Comparison of ENCODE assay signal across 9 cellular contexts in the genomic region with DNA sequence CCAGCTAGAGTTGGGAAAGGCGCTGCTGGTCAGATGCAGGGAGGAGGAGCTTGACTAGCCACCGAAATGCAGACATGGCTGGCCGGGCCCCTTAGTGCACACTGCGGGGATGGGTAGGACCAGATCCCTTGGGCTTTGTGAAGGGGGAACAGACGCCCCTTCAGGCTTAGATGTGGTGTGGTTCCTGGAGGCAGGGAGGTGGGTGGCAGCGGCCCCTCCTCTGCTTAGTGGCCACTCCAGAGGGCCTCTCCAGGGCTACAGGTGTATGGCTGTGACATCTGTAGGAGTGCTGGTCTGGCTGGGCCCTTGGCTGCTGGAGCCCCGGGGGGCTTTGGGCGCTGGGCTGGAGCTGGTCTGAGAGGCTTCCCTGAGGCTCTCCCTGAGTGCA. TPM values are rescaled to one million over a fixed set of nuclear protein-coding genes. Genes with fewer than 3 reads are reported as not detected.
DNase-seq lines count a peak whose midpoint lies in the region; ATAC-seq and TF ChIP-seq lines count a peak whose summit lies in the region.
"Had no signal": no experiment of that assay in that cellular context is flagged by ENCODE, and none has a peak within 500 bp of the region (broad histone marks: within the 10 kb centered on the region; RNA-seq: fewer than 3 reads in every experiment).

No MANE protein-coding gene starts in this region.

- peak overlapping the region; percentile 96 for H3K27ac Mint-ChIP-seq in activated naive CD4-positive, alpha-beta T cell treated with anti-CD3 and anti-CD28 coated beads, Interleukin-2, amount 10 ng/mL, durations not matched to agents 7 days and 5 days
- H3K27ac Mint-ChIP-seq in endodermal cell, result no peak overlapping the region

- H3K4me3 ChIP-seq in endodermal cell (ENCODE audit: low read length) (no peak overlapping the region), subcutaneous abdominal adipose tissue (ENCODE audit: low read depth in 1 of 5, low read length in 5 of 5) (no peak overlapping the region)
- H3K4me3 ChIP-seq: SJSA1 had no signal

- peaks cover 69% of the 10 kb centered on the region for H3K4me1 Mint-ChIP-seq in activated naive CD4-positive, alpha-beta T cell treated with anti-CD3 and anti-CD28 coated beads, Interleukin-2, amount 10 ng/mL, durations not matched to agents 7 days and 5 days
- H3K4me1 Mint-ChIP-seq in endodermal cell, result peaks cover 19% of the 10 kb centered on the region

- ATAC-seq in HG03135 (IDR thresholded peaks at IDR 0.05; ENCODE audit: unreplicated experiment), result no peak

- no peak for TF ChIP-seq CTCF in endodermal cell (conservative IDR thresholded peaks at IDR 0.05)

- DNase-seq in activated naive CD4-positive, alpha-beta T cell treated with anti-CD3 and anti-CD28 coated beads, Interleukin-2, amount 10 ng/mL, durations not matched to agents 7 days and 5 days, result no peak
- DNase-seq in activated naive CD4-positive, alpha-beta T cell (lab: John Stamatoyannopoulos, UW), result no peak
- DNase-seq in OCI-M1 (lab: John Stamatoyannopoulos, UW) (peak; percentile 61), endodermal cell (peak; percentile 63), islet precursor cell (no peak), 8988T (no peak)

- H3K9me3 Mint-ChIP-seq in activated naive CD4-positive, alpha-beta T cell treated with anti-CD3 and anti-CD28 coated beads, Interleukin-2, amount 10 ng/mL, durations not matched to agents 7 days and 5 days, result no peaks in the 10 kb centered on the region
- H3K9me3 Mint-ChIP-seq in endodermal cell, result no peaks in the 10 kb centered on the region

- peak overlapping the region; percentile 100 for H3K4me3 Mint-ChIP-seq in activated naive CD4-positive, alpha-beta T cell treated with anti-CD3 and anti-CD28 coated beads, Interleukin-2, amount 10 ng/mL, durations not matched to agents 7 days and 5 days
- H3K4me3 Mint-ChIP-seq in endodermal cell, result no peak overlapping the region

- H3K4me1 ChIP-seq in endodermal cell (ENCODE audit: control insufficient read depth, insufficient read depth, low read length) (peaks cover 3% of the 10 kb centered on the region), subcutaneous abdominal adipose tissue (ENCODE audit: control insufficient read depth in 5 of 5, insufficient read depth in 5 of 5, low read length in 5 of 5) (peaks cover 18 to 62% (median 60%) of the 10 kb centered on the region in 5 donors)

- H3K27me3 Mint-ChIP-seq in activated naive CD4-positive, alpha-beta T cell treated with anti-CD3 and anti-CD28 coated beads, Interleukin-2, amount 10 ng/mL, durations not matched to agents 7 days and 5 days, result no peaks in the 10 kb centered on the region
- H3K27me3 Mint-ChIP-seq in endodermal cell (ENCODE audit: insufficient read depth), result peaks cover 12% of the 10 kb centered on the region

- H3K9me3 ChIP-seq in endodermal cell (ENCODE audit: control insufficient read depth, low read length), result no peaks in the 10 kb centered on the region
- no peaks in the 10 kb centered on the region for H3K9me3 ChIP-seq in subcutaneous abdominal adipose tissue (ENCODE audit: control insufficient read depth in 5 of 5, low read length in 5 of 5)
- H3K9me3 ChIP-seq: SJSA1 had no signal

- H3K27ac ChIP-seq in endodermal cell (ENCODE audit: low read depth, low read length) (peak overlapping the region; percentile 21), subcutaneous abdominal adipose tissue (ENCODE audit: low read depth, low read length) (peak overlapping the region; percentile 5)
- H3K27ac ChIP-seq: SJSA1 had no signal

- CTCF ChIA-PET in activated naive CD4-positive, alpha-beta T cell treated with anti-CD3 and anti-CD28 coated beads, Interleukin-2, amount 10 ng/mL, durations not matched to agents 7 days and 5 days (lab: Charles Lee), result interaction anchor here (0.6 to 10.9 kb wide), 11 partner anchors 11 to 169 kb away, joined by 3 to 259 read pairs (median 4); partner anchors contain the start of genes BYSL and MED20

- H3K9ac ChIP-seq in endodermal cell (ENCODE audit: extremely low read depth, low read length, poor library complexity, severe bottlenecking) (no peak overlapping the region), subcutaneous abdominal adipose tissue (ENCODE audit: low read length in 5 of 5) (no peak overlapping the region)

- peaks cover 87% of the 10 kb centered on the region for H3K36me3 Mint-ChIP-seq in activated naive CD4-positive, alpha-beta T cell treated with anti-CD3 and anti-CD28 coated beads, Interleukin-2, amount 10 ng/mL, durations not matched to agents 7 days and 5 days
- peaks cover 34% of the 10 kb centered on the region for H3K36me3 Mint-ChIP-seq in endodermal cell (ENCODE audit: low read depth)

- 92 to 100% methylated on average over 1 to 8 of the region's 8 CpGs for WGBS in endodermal cell (ENCODE audit: insufficient coverage in 1 of 2, insufficient read length in 1 of 2), 2 experiments

- H3K27me3 ChIP-seq in endodermal cell (ENCODE audit: control insufficient read depth, insufficient read depth, low read length, poor library complexity, severe bottlenecking) (no peaks in the 10 kb centered on the region), subcutaneous abdominal adipose tissue (ENCODE audit: control insufficient read depth in 5 of 5, insufficient read depth in 4 of 5, low read length in 5 of 5) (no peaks in the 10 kb centered on the region)
- H3K27me3 ChIP-seq: SJSA1 had no signal

- peaks cover 56% of the 10 kb centered on the region for H3K36me3 ChIP-seq in endodermal cell (ENCODE audit: control insufficient read depth, insufficient read depth, low read length)
- H3K36me3 ChIP-seq in subcutaneous abdominal adipose tissue (ENCODE audit: control insufficient read depth in 5 of 5, insufficient read depth in 5 of 5, low read length in 5 of 5), result peaks cover 7 to 67% (median 49%) of the 10 kb centered on the region in 5 donors

RNA-seq across cellular contexts. Expression of gene CCND3, which starts 5.9 kb away (rescaled TPM):
- 10 to 100 TPM in 1 of 2 donors, 1 to 10 TPM in 1; 8.5 to 11.7 TPM for total RNA-seq in endodermal cell
- 16.0 TPM for polyA plus RNA-seq in endodermal cell (2013, experiment 1 of 2)
- 15.9 TPM for polyA plus RNA-seq in endodermal cell (2013, experiment 2 of 2)

RNA-seq across cellular contexts. Expression of gene BYSL, which starts 14.4 kb away (rescaled TPM):
- 10 to 100 TPM; 29.4 to 36.3 TPM for total RNA-seq in endodermal cell
- 35.8 TPM for polyA plus RNA-seq in endodermal cell (2013, experiment 1 of 2)
- polyA plus RNA-seq in endodermal cell (2013, experiment 2 of 2), result 29.1 TPM

RNA-seq across cellular contexts. Expression of gene MED20, which starts 14.7 kb away (rescaled TPM):
- 10 to 100 TPM; 27.4 to 38.4 TPM for total RNA-seq in endodermal cell
- polyA plus RNA-seq in endodermal cell (2013, experiment 1 of 2), result 24.3 TPM
- polyA plus RNA-seq in endodermal cell (2013, experiment 2 of 2), result 22.4 TPM

RNA-seq across cellular contexts. Expression of gene USP49, which starts 40.5 kb away (rescaled TPM):
- total RNA-seq in endodermal cell, result 10 to 100 TPM; 14.0 to 18.9 TPM
- 17.2 TPM for polyA plus RNA-seq in endodermal cell (2013, experiment 1 of 2)
- 14.8 TPM for polyA plus RNA-seq in endodermal cell (2013, experiment 2 of 2)

Comparison
In these comparisons a context has a peak if more than half of its experiments do, and no peak if none do; other contexts are left out.
1. DNase-seq: peak in OCI-M1 (single experiment) and endodermal cell (single experiment); none in activated naive CD4-positive, alpha-beta T cell treated with anti-CD3 and anti-CD28 coated beads, Interleukin-2, amount 10 ng/mL, durations not matched to agents 7 days and 5 days (single experiment), activated naive CD4-positive, alpha-beta T cell (0 of 4), islet precursor cell (single experiment) and 8988T (single experiment).